In the genomic region with DNA sequence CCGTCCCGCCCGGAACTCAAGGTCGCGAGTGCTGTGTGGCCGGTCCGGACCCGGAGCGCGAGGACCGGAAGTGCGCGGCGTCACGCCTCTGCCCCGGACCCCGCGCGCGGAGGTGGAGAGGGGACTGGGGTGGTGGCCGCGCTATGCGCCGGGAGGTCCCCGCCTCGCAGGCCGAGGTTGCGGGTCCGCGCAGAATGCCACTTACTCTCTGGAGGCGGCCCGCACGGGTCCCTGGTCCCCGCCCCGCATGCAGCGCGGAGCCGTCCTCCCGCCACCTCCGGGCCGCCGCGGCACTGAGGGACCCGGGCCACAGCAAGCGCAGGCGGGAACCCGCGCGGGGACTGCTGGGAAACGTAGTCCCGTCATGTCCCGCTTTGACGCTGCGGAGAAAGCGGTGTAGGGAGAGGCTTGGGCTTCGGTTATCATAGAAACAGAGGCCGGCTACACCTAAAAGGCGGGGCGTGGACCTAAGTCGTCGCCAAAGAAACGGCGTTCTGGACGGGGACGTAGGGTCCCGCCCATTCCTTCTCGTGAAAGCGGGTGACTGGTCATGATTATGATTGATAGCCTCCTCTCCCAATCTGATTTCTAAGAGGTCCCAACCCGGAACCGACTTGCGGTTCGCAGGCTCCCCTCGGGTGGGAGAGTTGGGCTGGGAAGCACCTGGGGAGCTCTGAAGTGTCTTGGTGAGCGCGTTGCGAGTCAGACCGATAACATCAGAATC, we compare ENCODE assay signal across 8 cellular contexts. TPM values are rescaled to one million over a fixed set of nuclear protein-coding genes. Genes with fewer than 3 reads are reported as not detected.
DNase-seq lines count a peak whose midpoint lies in the region; ATAC-seq and TF ChIP-seq lines count a peak whose summit lies in the region.

Gene ZNF837 (minus strand): TSS at position 295 of the 724 bp plus-strand sequence. CDS start 11,698 bp downstream, outside the sequence.

- peaks cover 18% of the 10 kb centered on the region for H3K4me1 Mint-ChIP-seq in T-helper 2 cell treated with Interferon-gamma antibody and Interleukin-4, amounts not matched to agents 5 μg/mL and 100 μg/mL, for 36 hours (ENCODE audit: low read depth)

- H3K4me3 ChIP-seq in ascending aorta (peak within 1 kb of the TSS; percentile 82 to 86), right atrium auricular region (peak within 1 kb of the TSS; percentile 81 to 86), prostate gland (peak within 1 kb of the TSS; percentile 87), urinary bladder (ENCODE audit: low read depth, low read length) (peak within 1 kb of the TSS; percentile 67)

- TF ChIP-seq POLR2A in GM18505 (IDR thresholded peaks at IDR 0.05; ENCODE audit: borderline replicate concordance, extremely low read depth, insufficient read depth, insufficient read length) = peak; percentile 73
- peak; percentile 73 for TF ChIP-seq POLR2A in prostate gland (IDR thresholded peaks at IDR 0.05)

- no peaks in the 10 kb centered on the region for H3K27me3 ChIP-seq in ascending aorta
- H3K27me3 ChIP-seq in right atrium auricular region = no peaks in the 10 kb centered on the region
- H3K27me3 ChIP-seq in prostate gland (replicated peaks; ENCODE audit: insufficient read depth) = no peaks in the 10 kb centered on the region

- no peaks in the 10 kb centered on the region for H3K9me3 Mint-ChIP-seq in T-helper 2 cell treated with Interferon-gamma antibody and Interleukin-4, amounts not matched to agents 5 μg/mL and 100 μg/mL, for 36 hours

- H3K9me3 ChIP-seq in ascending aorta = no peaks in the 10 kb centered on the region
- no peaks in the 10 kb centered on the region for H3K9me3 ChIP-seq in right atrium auricular region
- H3K9me3 ChIP-seq in prostate gland = no peaks in the 10 kb centered on the region

- peak; percentile 98 for DNase-seq in NCI-H187 treated with DMSO at 0.1 percent for 48 hours (lab: John Stamatoyannopoulos, UW)
- peak; percentile 98 for DNase-seq in T-helper 2 cell treated with Interferon-gamma antibody and Interleukin-4, amounts not matched to agents 5 μg/mL and 100 μg/mL, for 36 hours (ENCODE audit: low spot score)
- DNase-seq in ascending aorta (ENCODE audit: low spot score in 2 of 2) = peak; percentile 99
- peak; percentile 99 for DNase-seq in right atrium auricular region (ENCODE audit: low spot score)
- DNase-seq in prostate gland (ENCODE audit: low spot score) = peak; percentile 99

- H3K36me3 Mint-ChIP-seq in T-helper 2 cell treated with Interferon-gamma antibody and Interleukin-4, amounts not matched to agents 5 μg/mL and 100 μg/mL, for 36 hours (ENCODE audit: low read depth) = no peaks in the 10 kb centered on the region

- ATAC-seq in GM18505 (IDR thresholded peaks at IDR 0.05; ENCODE audit: unreplicated experiment) (peak; percentile 77), HG02970 (IDR thresholded peaks at IDR 0.05; ENCODE audit: low FRiP score, unreplicated experiment) (peak; percentile 78)

- TF ChIP-seq CTCF in ascending aorta (IDR thresholded peaks at IDR 0.05) (no peak), right atrium auricular region (IDR thresholded peaks at IDR 0.05) (peak in 1 of 2 donors; percentile 14), prostate gland (IDR thresholded peaks at IDR 0.05) (peak in 2 of 4 experiments; percentile 38 to 55)

- WGBS in prostate gland = under 1% methylated on average over 70 of the region's 77 CpGs
- WGBS in urinary bladder = under 1% methylated on average over 77 of the region's 77 CpGs

- no peaks in the 10 kb centered on the region for H3K27me3 Mint-ChIP-seq in T-helper 2 cell treated with Interferon-gamma antibody and Interleukin-4, amounts not matched to agents 5 μg/mL and 100 μg/mL, for 36 hours (ENCODE audit: low read depth)

- intact Hi-C loops in ascending aorta (cut with DNase I) (loop anchor here (1.0 kb wide), 6 partner anchors 19 to 138 kb away; partner anchors contain the start of genes ERVK3-1, ZBTB45, ZNF132 and ZNF497), prostate gland (cut with DNase I) (loop anchor here (2.0 kb wide), 1 partner anchor 54 kb away; the partner anchor contains the start of gene ZSCAN22)

- H3K36me3 ChIP-seq in ascending aorta (no peaks in the 10 kb centered on the region), right atrium auricular region (no peaks in the 10 kb centered on the region), prostate gland (no peaks in the 10 kb centered on the region), urinary bladder (ENCODE audit: insufficient read depth) (no peaks in the 10 kb centered on the region)

- H3K27ac Mint-ChIP-seq in T-helper 2 cell treated with Interferon-gamma antibody and Interleukin-4, amounts not matched to agents 5 μg/mL and 100 μg/mL, for 36 hours = peak within 1 kb of the TSS; percentile 93

- H3K27ac ChIP-seq in ascending aorta = peak within 1 kb of the TSS; percentile 84 to 91
- H3K27ac ChIP-seq in right atrium auricular region = peak within 1 kb of the TSS; percentile 93 to 97
- H3K27ac ChIP-seq in prostate gland = peak within 1 kb of the TSS; percentile 95 to 97
- peak within 1 kb of the TSS; percentile 70 for H3K27ac ChIP-seq in urinary bladder (ENCODE audit: low read depth)

- H3K4me1 ChIP-seq in ascending aorta (peaks cover 8 to 24% of the 10 kb centered on the region in 2 donors), right atrium auricular region (peaks cover 0 to 30% of the 10 kb centered on the region in 2 donors), prostate gland (replicated peaks) (peaks cover 11% of the 10 kb centered on the region), urinary bladder (ENCODE audit: insufficient read depth) (no peaks in the 10 kb centered on the region)

- peak within 1 kb of the TSS; percentile 88 for H3K4me3 Mint-ChIP-seq in T-helper 2 cell treated with Interferon-gamma antibody and Interleukin-4, amounts not matched to agents 5 μg/mL and 100 μg/mL, for 36 hours

RNA-seq across cellular contexts. Expression of gene ZNF837, which starts in this region (rescaled TPM):
- total RNA-seq in ascending aorta = not detected
- 1 to 10 TPM in 1 of 2 donors, under 1 TPM in 1; 0.70 to 1.3 TPM for total RNA-seq in right atrium auricular region
- 10 to 100 TPM; 12.2 to 15.7 TPM for total RNA-seq in prostate gland
- total RNA-seq in urinary bladder = 1.5 TPM
- polyA plus RNA-seq in urinary bladder = 1.6 TPM

Comparison
In these comparisons a context has a peak if more than half of its experiments do, and no peak if none do; other contexts are left out.
1. Peak in every context shown above with its lines: DNase-seq, ATAC-seq, H3K4me3 ChIP-seq and H3K27ac ChIP-seq.
2. Peak in DNase-seq, H3K4me3 ChIP-seq and H3K27ac ChIP-seq in ascending aorta; RNA of the gene not detected or under 1 TPM.